ENCODE assay signal across 9 cellular contexts in the genomic region with DNA sequence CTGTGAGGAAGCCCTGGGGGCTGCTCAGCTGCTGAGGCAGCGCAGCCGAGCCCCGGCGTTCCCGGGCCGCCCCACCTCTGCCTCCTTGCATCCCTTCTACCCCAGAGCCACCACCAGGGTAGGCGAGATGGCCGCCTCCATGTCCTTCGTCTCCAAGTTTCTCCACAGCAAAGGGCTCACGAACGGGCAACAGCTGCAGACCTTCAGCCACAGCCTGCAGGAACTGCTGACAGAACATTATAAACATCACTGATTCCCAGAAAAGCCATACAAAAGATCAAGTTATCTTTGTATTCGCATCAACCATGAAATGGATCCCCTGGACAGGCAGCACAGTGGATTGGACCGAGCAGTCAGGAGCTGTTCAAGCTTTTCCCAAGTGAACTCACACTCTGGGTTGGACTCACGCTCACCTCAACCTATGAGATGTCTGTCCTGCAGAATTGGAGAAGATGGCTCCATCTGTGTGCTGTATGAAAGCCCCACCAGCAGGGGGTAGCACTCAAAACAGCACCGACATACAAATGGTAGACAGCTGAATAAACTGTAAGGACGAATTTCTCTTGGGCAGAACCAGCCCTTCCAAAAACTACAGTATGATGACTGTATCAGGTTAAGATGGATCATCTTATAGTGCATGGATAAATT. TPM values are rescaled to one million over a fixed set of nuclear protein-coding genes. Genes with fewer than 3 reads are reported as not detected.
DNase-seq lines count a peak whose midpoint lies in the region; ATAC-seq and TF ChIP-seq lines count a peak whose summit lies in the region.
"Had no signal": no experiment of that assay in that cellular context is flagged by ENCODE, and none has a peak within 500 bp of the region (broad histone marks: within the 10 kb centered on the region; RNA-seq: fewer than 3 reads in every experiment).

No MANE protein-coding gene starts in this region.

- peak overlapping the region in 3 of 4 donors; percentile 32 to 73 (median 61) for H3K27ac ChIP-seq in esophagus squamous epithelium

- no peaks in the 10 kb centered on the region for H3K36me3 ChIP-seq in esophagus squamous epithelium
- H3K36me3 ChIP-seq: adrenal gland had no signal

- TF ChIP-seq POLR2A in esophagus squamous epithelium (IDR thresholded peaks at IDR 0.05): no peak

- no peaks in the 10 kb centered on the region for H3K27me3 ChIP-seq in esophagus squamous epithelium
- H3K27me3 ChIP-seq: adrenal gland had no signal

- no peaks in the 10 kb centered on the region for H3K4me1 Mint-ChIP-seq in activated naive CD8-positive, alpha-beta T cell treated with anti-CD3 and anti-CD28 coated beads, Interleukin-2, amount 10 ng/mL, durations not matched to agents 7 days and 5 days
- no peaks in the 10 kb centered on the region for H3K4me1 Mint-ChIP-seq in activated naive CD8-positive, alpha-beta T cell treated with anti-CD3 and anti-CD28 coated beads for 36 hours

- no peak for ATAC-seq in activated naive CD8-positive, alpha-beta T cell treated with anti-CD3 and anti-CD28 coated beads, Interleukin-2, amount 10 ng/mL, durations not matched to agents 7 days and 5 days (ENCODE audit: low read depth)
- no peak for ATAC-seq in stimulated activated naive CD8-positive, alpha-beta T cell treated with anti-CD3 and anti-CD28 coated beads, Interleukin-15, Interleukin-2, amounts not matched to agents 100 U/mL and 50 U/mL, for 24 hours
- ATAC-seq in HG02798 (IDR thresholded peaks at IDR 0.05; ENCODE audit: poor library complexity, unreplicated experiment): no peak

- H3K4me1 ChIP-seq in esophagus squamous epithelium: peaks cover 0 to 4% (median 0%) of the 10 kb centered on the region in 3 donors
- H3K4me1 ChIP-seq: adrenal gland had no signal

- no peak overlapping the region for H3K27ac Mint-ChIP-seq in activated naive CD8-positive, alpha-beta T cell treated with anti-CD3 and anti-CD28 coated beads, Interleukin-2, amount 10 ng/mL, durations not matched to agents 7 days and 5 days
- no peak overlapping the region for H3K27ac Mint-ChIP-seq in activated naive CD8-positive, alpha-beta T cell treated with anti-CD3 and anti-CD28 coated beads for 36 hours

- TF ChIP-seq CTCF in esophagus squamous epithelium (IDR thresholded peaks at IDR 0.05): peak; percentile 11 to 63 (median 26)

- peaks cover 2% of the 10 kb centered on the region for H3K27me3 Mint-ChIP-seq in activated naive CD8-positive, alpha-beta T cell treated with anti-CD3 and anti-CD28 coated beads, Interleukin-2, amount 10 ng/mL, durations not matched to agents 7 days and 5 days
- H3K27me3 Mint-ChIP-seq in activated naive CD8-positive, alpha-beta T cell treated with anti-CD3 and anti-CD28 coated beads for 36 hours: peaks cover 4% of the 10 kb centered on the region

- H3K36me3 Mint-ChIP-seq in activated naive CD8-positive, alpha-beta T cell treated with anti-CD3 and anti-CD28 coated beads, Interleukin-2, amount 10 ng/mL, durations not matched to agents 7 days and 5 days: no peaks in the 10 kb centered on the region
- no peaks in the 10 kb centered on the region for H3K36me3 Mint-ChIP-seq in activated naive CD8-positive, alpha-beta T cell treated with anti-CD3 and anti-CD28 coated beads for 36 hours

- H3K9me3 ChIP-seq in esophagus squamous epithelium: no peaks in the 10 kb centered on the region
- H3K9me3 ChIP-seq: adrenal gland had no signal

- H3K4me3 Mint-ChIP-seq in activated naive CD8-positive, alpha-beta T cell treated with anti-CD3 and anti-CD28 coated beads, Interleukin-2, amount 10 ng/mL, durations not matched to agents 7 days and 5 days: no peak overlapping the region
- no peak overlapping the region for H3K4me3 Mint-ChIP-seq in activated naive CD8-positive, alpha-beta T cell treated with anti-CD3 and anti-CD28 coated beads for 36 hours

- 56 to 79% methylated on average over 4 to 16 of the region's 16 CpGs for WGBS in esophagus squamous epithelium, 2 donors

- H3K9me3 Mint-ChIP-seq in activated naive CD8-positive, alpha-beta T cell treated with anti-CD3 and anti-CD28 coated beads, Interleukin-2, amount 10 ng/mL, durations not matched to agents 7 days and 5 days: peaks cover 1% of the 10 kb centered on the region
- peaks cover 4% of the 10 kb centered on the region for H3K9me3 Mint-ChIP-seq in activated naive CD8-positive, alpha-beta T cell treated with anti-CD3 and anti-CD28 coated beads for 36 hours

- DNase-seq in activated naive CD8-positive, alpha-beta T cell treated with anti-CD3 and anti-CD28 coated beads, Interleukin-2, amount 10 ng/mL, durations not matched to agents 7 days and 5 days: peak; percentile 20
- no peak for DNase-seq in activated naive CD8-positive, alpha-beta T cell treated with anti-CD3 and anti-CD28 coated beads for 36 hours
- DNase-seq in NAMALWA (ENCODE audit: low spot score) (peak; percentile 64), esophagus squamous epithelium (lab: John Stamatoyannopoulos, UW) (no peak), NCI-H2227 (lab: John Stamatoyannopoulos, UW; ENCODE audit: unreplicated experiment) (no peak)
- DNase-seq in stimulated activated naive CD8-positive, alpha-beta T cell treated with anti-CD3 and anti-CD28 coated beads, Interleukin-15, Interleukin-2, amounts not matched to agents 100 U/mL and 50 U/mL, for 24 hours: peak; percentile 15
- no peak for DNase-seq in activated effector memory CD4-positive, alpha-beta T cell treated with Interleukin-2 at 50 U/mL for 16 hours
- DNase-seq: adrenal gland had no signal

- POLR2A ChIA-PET in activated naive CD8-positive, alpha-beta T cell treated with anti-CD3 and anti-CD28 coated beads, Interleukin-2, amount 10 ng/mL, durations not matched to agents 7 days and 5 days (lab: Charles Lee): no interaction called here

- H3K4me3 ChIP-seq in esophagus squamous epithelium: peak overlapping the region in 2 of 4 donors; percentile 6 to 49
- H3K4me3 ChIP-seq: adrenal gland had no signal

- intact Hi-C loops in esophagus squamous epithelium (cut with DNase I): no loop called here

RNA-seq across cellular contexts. Expression of a gene that starts 19.4 kb away (rescaled TPM):
- 1 to 10 TPM; 2.7 to 3.4 TPM for total RNA-seq in activated naive CD8-positive, alpha-beta T cell treated with anti-CD3 and anti-CD28 coated beads, Interleukin-2, amount 10 ng/mL, durations not matched to agents 7 days and 5 days
- total RNA-seq in activated naive CD8-positive, alpha-beta T cell treated with anti-CD3 and anti-CD28 coated beads for 36 hours: not detected
- 100 to 1,000 TPM in 2 of 4 donors, 10 to 100 TPM in 2; 14.7 to 467 (median 92.4) TPM for total RNA-seq in esophagus squamous epithelium

Comparison
In these comparisons a context has a peak if more than half of its experiments do, and no peak if none do; other contexts are left out.
1. DNase-seq: peak in activated naive CD8-positive, alpha-beta T cell treated with anti-CD3 and anti-CD28 coated beads, Interleukin-2, amount 10 ng/mL, durations not matched to agents 7 days and 5 days (single experiment), NAMALWA (single experiment) and stimulated activated naive CD8-positive, alpha-beta T cell treated with anti-CD3 and anti-CD28 coated beads, Interleukin-15, Interleukin-2, amounts not matched to agents 100 U/mL and 50 U/mL, for 24 hours (single experiment); none in activated naive CD8-positive, alpha-beta T cell treated with anti-CD3 and anti-CD28 coated beads for 36 hours (single experiment), esophagus squamous epithelium (single experiment), NCI-H2227 (single experiment) and activated effector memory CD4-positive, alpha-beta T cell treated with Interleukin-2 at 50 U/mL for 16 hours (single experiment).